In genomic region chr7:78141533-78142281, GRCh38 we compare ENCODE assay signal across 1 cellular context.
TF ChIP-seq lines count a peak whose summit lies in the region.

No MANE protein-coding gene starts in this region.

TF ChIP-seq in SK-N-SH, 30 proteins besides CTCF, POLR2A, EP300 and RAD21 (continued from another document):
- TF ChIP-seq, protein P1, sequence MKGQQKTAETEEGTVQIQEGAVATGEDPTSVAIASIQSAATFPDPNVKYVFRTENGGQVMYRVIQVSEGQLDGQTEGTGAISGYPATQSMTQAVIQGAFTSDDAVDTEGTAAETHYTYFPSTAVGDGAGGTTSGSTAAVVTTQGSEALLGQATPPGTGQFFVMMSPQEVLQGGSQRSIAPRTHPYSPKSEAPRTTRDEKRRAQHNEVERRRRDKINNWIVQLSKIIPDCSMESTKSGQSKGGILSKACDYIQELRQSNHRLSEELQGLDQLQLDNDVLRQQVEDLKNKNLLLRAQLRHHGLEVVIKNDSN (IDR thresholded peaks at IDR 0.05; ENCODE audit: borderline replicate concordance, low read depth), result peak; percentile 79; the same call in 1 of the 2 replicates
- TF ChIP-seq RCOR1 (IDR thresholded peaks at IDR 0.05; ENCODE audit: low read length) (0 out of 2 replicates have a peak, but pooled peaks have one; percentile 17), SIN3A (IDR thresholded peaks at IDR 0.05; ENCODE audit: borderline replicate concordance, low read depth, low read length) (peak; percentile 87; the same call in 1 of the 2 replicates), FOXM1 (IDR thresholded peaks at IDR 0.05; ENCODE audit: low read depth) (peak; percentile 98), FOXJ3 (CRISPR knock-in tag; IDR thresholded peaks at IDR 0.05) (no peak), GABPA (IDR thresholded peaks at IDR 0.05; ENCODE audit: low read depth) (no peak), TAF1 (IDR thresholded peaks at IDR 0.05; ENCODE audit: borderline replicate concordance, low read depth, low read length) (peak; percentile 28; the same call in 1 of the 2 replicates), TEAD4 (IDR thresholded peaks at IDR 0.05; ENCODE audit: borderline replicate concordance, insufficient read depth) (peak; percentile 95), RFX5 (IDR thresholded peaks at IDR 0.05; ENCODE audit: low read length) (no peak), JUND (IDR thresholded peaks at IDR 0.05) (peak; percentile 100), YY1 (IDR thresholded peaks at IDR 0.05; ENCODE audit: low read depth) (no peak; the same call in 1 of the 2 replicates), TCF12 (IDR thresholded peaks at IDR 0.05) (peak; percentile 100), CHD2 (IDR thresholded peaks at IDR 0.05; ENCODE audit: low read length, partially characterized antibody) (no peak), GATA2 (CRISPR knock-in tag; IDR thresholded peaks at IDR 0.05) (no peak)
- TF ChIP-seq, protein P2, sequence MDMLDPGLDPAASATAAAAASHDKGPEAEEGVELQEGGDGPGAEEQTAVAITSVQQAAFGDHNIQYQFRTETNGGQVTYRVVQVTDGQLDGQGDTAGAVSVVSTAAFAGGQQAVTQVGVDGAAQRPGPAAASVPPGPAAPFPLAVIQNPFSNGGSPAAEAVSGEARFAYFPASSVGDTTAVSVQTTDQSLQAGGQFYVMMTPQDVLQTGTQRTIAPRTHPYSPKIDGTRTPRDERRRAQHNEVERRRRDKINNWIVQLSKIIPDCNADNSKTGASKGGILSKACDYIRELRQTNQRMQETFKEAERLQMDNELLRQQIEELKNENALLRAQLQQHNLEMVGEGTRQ (IDR thresholded peaks at IDR 0.05; ENCODE audit: borderline replicate concordance, low read depth, low read length), result no peak
- TF ChIP-seq, protein P3, sequence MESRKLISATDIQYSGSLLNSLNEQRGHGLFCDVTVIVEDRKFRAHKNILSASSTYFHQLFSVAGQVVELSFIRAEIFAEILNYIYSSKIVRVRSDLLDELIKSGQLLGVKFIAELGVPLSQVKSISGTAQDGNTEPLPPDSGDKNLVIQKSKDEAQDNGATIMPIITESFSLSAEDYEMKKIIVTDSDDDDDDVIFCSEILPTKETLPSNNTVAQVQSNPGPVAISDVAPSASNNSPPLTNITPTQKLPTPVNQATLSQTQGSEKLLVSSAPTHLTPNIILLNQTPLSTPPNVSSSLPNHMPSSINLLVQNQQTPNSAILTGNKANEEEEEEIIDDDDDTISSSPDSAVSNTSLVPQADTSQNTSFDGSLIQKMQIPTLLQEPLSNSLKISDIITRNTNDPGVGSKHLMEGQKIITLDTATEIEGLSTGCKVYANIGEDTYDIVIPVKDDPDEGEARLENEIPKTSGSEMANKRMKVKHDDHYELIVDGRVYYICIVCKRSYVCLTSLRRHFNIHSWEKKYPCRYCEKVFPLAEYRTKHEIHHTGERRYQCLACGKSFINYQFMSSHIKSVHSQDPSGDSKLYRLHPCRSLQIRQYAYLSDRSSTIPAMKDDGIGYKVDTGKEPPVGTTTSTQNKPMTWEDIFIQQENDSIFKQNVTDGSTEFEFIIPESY (IDR thresholded peaks at IDR 0.05; ENCODE audit: borderline replicate concordance, low read depth), result no peak; the same call in none of the 2 replicates
